ENCODE assay signal across 25 cellular contexts in genomic region chr17:46028374-46028773, GRCh38. TPM values are rescaled to one million over a fixed set of nuclear protein-coding genes. Genes with fewer than 3 reads are reported as not detected.
DNase-seq lines count a peak whose midpoint lies in the region; ATAC-seq and TF ChIP-seq lines count a peak whose summit lies in the region.
"Had no signal": no experiment of that assay in that cellular context is flagged by ENCODE, and none has a peak within 500 bp of the region (broad histone marks: within the 10 kb centered on the region; RNA-seq: fewer than 3 reads in every experiment).

No MANE protein-coding gene starts in this region.

- peaks cover 8% of the 10 kb centered on the region for H3F3A ChIP-seq in GM23338 (replicated peaks; ENCODE audit: low read depth)

- H3K27ac Mint-ChIP-seq in activated CD4-positive, alpha-beta T cell treated with anti-CD3 and anti-CD28 coated beads, Interleukin-2, amount 10 ng/mL, durations not matched to agents 24 days and 14 days: peak overlapping the region; percentile 8
- H3K27ac Mint-ChIP-seq in GM23338 (peak overlapping the region; percentile 38; the same call in 1 of the 2 replicates), brain (peak overlapping the region in 4 of 5 experiments; percentile 86 to 89 (median 86))

- H3K27me3 Mint-ChIP-seq in activated CD4-positive, alpha-beta T cell treated with anti-CD3 and anti-CD28 coated beads, Interleukin-2, amount 10 ng/mL, durations not matched to agents 24 days and 14 days: no peaks in the 10 kb centered on the region
- H3K27me3 Mint-ChIP-seq in GM23338 (ENCODE audit: insufficient read depth, low read depth, poor library complexity): peaks cover 30% of the 10 kb centered on the region
- H3K27me3 Mint-ChIP-seq in brain: peaks cover 3% of the 10 kb centered on the region
- H3K27me3 Mint-ChIP-seq: type B pancreatic cell had no signal

- no peak overlapping the region for H3K4me3 ChIP-seq in GM23338
- no peak overlapping the region for H3K4me3 ChIP-seq in neutrophil (ENCODE audit: low read depth in 1 of 2, low read length in 1 of 2)
- H3K4me3 ChIP-seq in colonic mucosa: no peak overlapping the region
- no peak overlapping the region for H3K4me3 ChIP-seq in brain microvascular endothelial cell (ENCODE audit: low read depth, low read length)
- H3K4me3 ChIP-seq: coronary artery, MG63 had no signal

- DNase-seq in activated CD4-positive, alpha-beta T cell treated with anti-CD3 and anti-CD28 coated beads, Interleukin-2, amount 10 ng/mL, durations not matched to agents 24 days and 14 days: no peak
- DNase-seq in activated CD4-positive, alpha-beta T cell treated with anti-CD3 and anti-CD28 coated beads for 1 hour: no peak
- no peak for DNase-seq in GM23338 (ENCODE audit: low spot score)
- no peak for DNase-seq in colonic mucosa
- no peak for DNase-seq in brain microvascular endothelial cell
- DNase-seq: anterior cingulate cortex; MG63; NCI-H187 treated with DMSO at 0.1 percent for 48 hours; stimulated activated CD4-positive, alpha-beta T cell treated with anti-CD3 and anti-CD28 coated beads, Interleukin-12 subunit alpha, Interleukin-12 subunit beta, amount 100 ng/mL, for 4 hours; stimulated activated naive CD4-positive, alpha-beta T cell; T-helper 1 cell; WERI-Rb-1 had no signal

- intact Hi-C loops in activated CD4-positive, alpha-beta T cell treated with anti-CD3 and anti-CD28 coated beads, Interleukin-2, amount 10 ng/mL, durations not matched to agents 24 days and 14 days (cut with micrococcal nuclease): no loop called here
- intact Hi-C loops in colonic mucosa (cut with DNase I): no loop called here

- H3K36me3 Mint-ChIP-seq in activated CD4-positive, alpha-beta T cell treated with anti-CD3 and anti-CD28 coated beads, Interleukin-2, amount 10 ng/mL, durations not matched to agents 24 days and 14 days (ENCODE audit: low read depth): peaks cover 39% of the 10 kb centered on the region
- H3K36me3 Mint-ChIP-seq in GM23338 (ENCODE audit: low read depth): peaks cover 49% of the 10 kb centered on the region
- H3K36me3 Mint-ChIP-seq in brain: peaks cover 62% of the 10 kb centered on the region

- H3K79me2 ChIP-seq in GM23338 (replicated peaks; ENCODE audit: insufficient read depth): no peaks in the 10 kb centered on the region

- H3K4me1 ChIP-seq in GM23338 (ENCODE audit: insufficient read depth) (peaks cover 41% of the 10 kb centered on the region), neutrophil (ENCODE audit: control insufficient read depth in 1 of 2, insufficient read depth in 1 of 2, low read depth in 1 of 2, low read length in 1 of 2) (peaks cover 22 to 26% of the 10 kb centered on the region in 2 experiments), colonic mucosa (no peaks in the 10 kb centered on the region)

- H3K9me3 ChIP-seq in neutrophil: no peaks in the 10 kb centered on the region
- no peaks in the 10 kb centered on the region for H3K9me3 ChIP-seq in colonic mucosa
- H3K9me3 ChIP-seq: MG63 had no signal

- no peaks in the 10 kb centered on the region for H3K9me2 ChIP-seq in GM23338 (ENCODE audit: insufficient read depth)

- peaks cover 7% of the 10 kb centered on the region for H4K20me1 ChIP-seq in GM23338 (replicated peaks; ENCODE audit: insufficient read depth)

- no peaks in the 10 kb centered on the region for H3K9me3 Mint-ChIP-seq in activated CD4-positive, alpha-beta T cell treated with anti-CD3 and anti-CD28 coated beads, Interleukin-2, amount 10 ng/mL, durations not matched to agents 24 days and 14 days
- H3K9me3 Mint-ChIP-seq in GM23338 (no peaks in the 10 kb centered on the region), brain (no peaks in the 10 kb centered on the region)
- H3K9me3 Mint-ChIP-seq: type B pancreatic cell had no signal

- H3K27me3 ChIP-seq in GM23338 (ENCODE audit: insufficient read depth) (no peaks in the 10 kb centered on the region), neutrophil (no peaks in the 10 kb centered on the region), colonic mucosa (no peaks in the 10 kb centered on the region), brain microvascular endothelial cell (replicated peaks) (no peaks in the 10 kb centered on the region)
- H3K27me3 ChIP-seq: MG63 had no signal

- H3K36me3 ChIP-seq in GM23338 (ENCODE audit: insufficient read depth) (peaks cover 11% of the 10 kb centered on the region; the same call in 1 of the 2 replicates), neutrophil (peaks cover 51% of the 10 kb centered on the region), colonic mucosa (peaks cover 10% of the 10 kb centered on the region), brain microvascular endothelial cell (replicated peaks) (peaks cover 39% of the 10 kb centered on the region)

- no peak overlapping the region for H2AFZ ChIP-seq in GM23338

- TF ChIP-seq CTCF in GM23338 (conservative IDR thresholded peaks at IDR 0.05; ENCODE audit: low read depth in 2 of 2): no peak
- no peak for TF ChIP-seq CTCF in brain (conservative IDR thresholded peaks at IDR 0.05)
- TF ChIP-seq CTCF in neutrophil (IDR thresholded peaks at IDR 0.05): no peak
- TF ChIP-seq CTCF in colonic mucosa (IDR thresholded peaks at IDR 0.05): no peak
- no peak for TF ChIP-seq CTCF in brain microvascular endothelial cell (IDR thresholded peaks at IDR 0.05; ENCODE audit: low read depth, low read length, missing control alignments)

- no peak overlapping the region for H3K27ac ChIP-seq in GM23338 (ENCODE audit: low read depth)
- peak overlapping the region; percentile 20 for H3K27ac ChIP-seq in neutrophil
- no peak overlapping the region for H3K27ac ChIP-seq in colonic mucosa
- H3K27ac ChIP-seq in brain microvascular endothelial cell: no peak overlapping the region
- H3K27ac ChIP-seq: C4-2B, WERI-Rb-1 had no signal

- H3K4me3 Mint-ChIP-seq in activated CD4-positive, alpha-beta T cell treated with anti-CD3 and anti-CD28 coated beads, Interleukin-2, amount 10 ng/mL, durations not matched to agents 24 days and 14 days: no peak overlapping the region
- H3K4me3 Mint-ChIP-seq in GM23338 (no peak overlapping the region; the same call in 2 of the 3 replicates), brain (no peak overlapping the region)
- H3K4me3 Mint-ChIP-seq: type B pancreatic cell had no signal

- peaks cover 4% of the 10 kb centered on the region for H3K4me1 Mint-ChIP-seq in activated CD4-positive, alpha-beta T cell treated with anti-CD3 and anti-CD28 coated beads, Interleukin-2, amount 10 ng/mL, durations not matched to agents 24 days and 14 days
- peaks cover 51% of the 10 kb centered on the region for H3K4me1 Mint-ChIP-seq in GM23338
- peaks cover 41% of the 10 kb centered on the region for H3K4me1 Mint-ChIP-seq in brain

- in situ Hi-C loops in brain microvascular endothelial cell (cut with HindIII; ENCODE audit: low pct_ligation_motif_present, low sequenced_read_pairs): no loop called here

- ATAC-seq in GM23338 (peak; percentile 44), GM19328 (IDR thresholded peaks at IDR 0.05; ENCODE audit: unreplicated experiment) (no peak)
- ATAC-seq: HCT116, Right ventricle myocardium inferior had no signal

- no peak overlapping the region for H3K4me2 ChIP-seq in GM23338

- H3K9ac ChIP-seq in colonic mucosa (ENCODE audit: low read depth in 2 of 2, low read length in 2 of 2): no peak overlapping the region

TF ChIP-seq in GM23338, 12 proteins besides CTCF, POLR2A, EP300 and RAD21 (continues in another document):
- no peak for TF ChIP-seq STAT1 (IDR thresholded peaks at IDR 0.05; ENCODE audit: unreplicated experiment)
- TF ChIP-seq CREB1 (CRISPR knock-in tag; IDR thresholded peaks at IDR 0.05; ENCODE audit: low read depth): no peak
- no peak for TF ChIP-seq NANOG (IDR thresholded peaks at IDR 0.05; ENCODE audit: borderline replicate concordance)
- TF ChIP-seq ZNF331 (CRISPR knock-in tag; IDR thresholded peaks at IDR 0.05; ENCODE audit: low read depth): no peak
- TF ChIP-seq REST (IDR thresholded peaks at IDR 0.05; ENCODE audit: unreplicated experiment): no peak
- no peak for TF ChIP-seq ZNF114 (CRISPR knock-in tag; IDR thresholded peaks at IDR 0.05)
- TF ChIP-seq EZH2 (IDR thresholded peaks at IDR 0.05; ENCODE audit: low read depth, unreplicated experiment): no peak
- no peak for TF ChIP-seq JUNB (IDR thresholded peaks at IDR 0.05; ENCODE audit: unreplicated experiment)
- no peak for TF ChIP-seq EZH2phosphoT487 (IDR thresholded peaks at IDR 0.05; ENCODE audit: unreplicated experiment)

RNA-seq across cellular contexts. Expression of gene STH, which starts 29.3 kb away (rescaled TPM):
- total RNA-seq in activated CD4-positive, alpha-beta T cell treated with anti-CD3 and anti-CD28 coated beads, Interleukin-2, amount 10 ng/mL, durations not matched to agents 24 days and 14 days: not detected in 2 replicates
- total RNA-seq in GM23338 (2014; rRNA removed; shearing (Covaris generic)): not detected in 2 replicates
- 0.55 TPM in 1 of 2 replicates, not detected in the other for polyA plus RNA-seq in GM23338 (2016; fragmentation: Nextera tagmentation; extraction: Ambion mirVana)
- polyA plus RNA-seq in brain (ENCODE audit: insufficient read depth, low read depth, low replicate concordance): not detected
- not detected for total RNA-seq in colonic mucosa
- total RNA-seq: A172, Daoy, glomerular endothelial cell, liver, Right ventricle myocardium inferior had no signal
- polyA plus RNA-seq: esophagus, liver had no signal

Comparison
In these comparisons a context has a peak if more than half of its experiments do, and no peak if none do; other contexts are left out.
1. H3K27ac Mint-ChIP-seq: peak in every context shown above with its lines; median percentile 86 in brain; 38 in GM23338; 8 in activated CD4-positive, alpha-beta T cell treated with anti-CD3 and anti-CD28 coated beads, Interleukin-2, amount 10 ng/mL, durations not matched to agents 24 days and 14 days.